ENCODE assay signal across 35 cellular contexts in genomic region chr5:123817267-123817666, GRCh38.
"Had no signal": no experiment of that assay in that cellular context is flagged by ENCODE, and none has a peak within 500 bp of the region (broad histone marks: within the 10 kb centered on the region; RNA-seq: fewer than 3 reads in every experiment).

No MANE protein-coding gene starts in this region.

- DNase-seq: activated effector memory CD4-positive, alpha-beta T cell treated with anti-CD3 and anti-CD28 coated beads, Interleukin-2, amount 50 U/mL, for 16 hours; activated effector memory CD4-positive, alpha-beta T cell treated with Interleukin-2 at 50 U/mL for 16 hours; activated gamma-delta T cell; activated gamma-delta T cell treated with Interleukin-2 at 50 U/mL for 16 hours; activated naive CD4-positive, alpha-beta T cell; activated naive CD4-positive, alpha-beta T cell treated with anti-CD3 and anti-CD28 coated beads for 36 hours; activated naive CD4-positive, alpha-beta T cell treated with anti-CD3 and anti-CD28 coated beads, Interleukin-2, amount 10 ng/mL, durations not matched to agents 7 days and 5 days; activated naive CD4-positive, alpha-beta T cell treated with anti-CD3 and anti-CD28 coated beads, Interleukin-2, amount 50 U/mL, for 16 hours; activated naive CD4-positive, alpha-beta T cell treated with Interleukin-2 at 50 U/mL for 16 hours; activated naive CD8-positive, alpha-beta T cell treated with anti-CD3 and anti-CD28 coated beads for 36 hours; activated naive CD8-positive, alpha-beta T cell treated with anti-CD3 and anti-CD28 coated beads, Interleukin-2, amount 10 ng/mL, durations not matched to agents 7 days and 5 days; activated naive CD8-positive, alpha-beta T cell treated with anti-CD3 and anti-CD28 coated beads, Interleukin-2, amount 50 U/mL, for 24 hours; activated T-cell treated with anti-CD3 and anti-CD28 coated beads for 4 hours; activated T-cell treated with anti-CD3 and anti-CD28 coated beads, Interleukin-2, amount 50 U/mL, for 1 hour; activated T-cell treated with anti-CD3 and anti-CD28 coated beads, Interleukin-2, amount 50 U/mL, for 24 hours; activated T-cell treated with anti-CD3 and anti-CD28 coated beads, Interleukin-2, amount 50 U/mL, for 4 hours; activated T-cell treated with anti-CD3 and anti-CD28 coated beads, Interleukin-2, amount 50 U/mL, for 48 hours; activated T-cell treated with anti-CD3 and anti-CD28 coated beads, Interleukin-2, amount 50 U/mL, for 72 hours; adrenal gland; amniotic stem cell; amygdala; anterior cingulate cortex; aorta; body of pancreas; brain microvascular endothelial cell; caudate nucleus; central memory CD4-positive, alpha-beta T cell; cerebellar nuclear complex had no signal

- H3K27me3 ChIP-seq: adrenal gland, ascending aorta, body of pancreas, brain microvascular endothelial cell, breast epithelium, cardiac muscle cell had no signal

- H3K4me1 ChIP-seq: adrenal gland, ascending aorta, breast epithelium had no signal

- H3K4me3 ChIP-seq: adrenal gland, ascending aorta, body of pancreas, breast epithelium, cardiac muscle cell had no signal

- ATAC-seq: activated naive CD4-positive, alpha-beta T cell treated with anti-CD3 and anti-CD28 coated beads, Interleukin-2, amount 50 U/mL, for 72 hours; activated naive CD8-positive, alpha-beta T cell treated with anti-CD3 and anti-CD28 coated beads, Interleukin-2, amount 50 U/mL, for 24 hours; activated T-cell treated with anti-CD3 and anti-CD28 coated beads, Interleukin-2, amount 50 U/mL, for 4 hours; activated T-cell treated with anti-CD3 and anti-CD28 coated beads, Interleukin-2, amount 50 U/mL, for 72 hours; activated T-helper 17 cell treated with anti-CD3 and anti-CD28 coated beads, Interleukin-2, amount 50 U/mL, for 72 hours; body of pancreas had no signal

- H3K27ac ChIP-seq: adrenal gland, ascending aorta, body of pancreas, brain microvascular endothelial cell, breast epithelium, cardiac muscle cell had no signal

- FAIRE-seq: astrocyte, bronchial epithelial cell had no signal

- H3K9me3 ChIP-seq: adrenal gland, ascending aorta, body of pancreas, breast epithelium had no signal

- H3K36me3 ChIP-seq: adrenal gland, ascending aorta, brain microvascular endothelial cell, breast epithelium, cardiac muscle cell had no signal
